ENCODE assay signal across 17 cellular contexts in the genomic region with DNA sequence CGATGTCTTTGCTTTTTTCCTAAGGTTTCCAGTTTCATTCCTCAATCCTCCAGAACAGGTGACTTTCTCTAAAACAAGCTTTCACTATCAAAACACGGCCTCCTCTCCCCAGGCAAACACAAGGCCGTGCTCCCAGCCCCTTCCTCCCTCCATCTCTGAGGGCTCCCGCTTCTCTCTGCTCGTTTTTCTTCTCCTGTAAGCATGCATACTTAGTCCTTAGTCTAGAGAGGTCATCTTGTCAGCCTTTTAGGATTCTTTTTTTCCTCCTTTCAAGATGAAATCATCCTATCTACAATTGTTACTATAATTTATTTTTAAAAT.
"Had no signal": no experiment of that assay in that cellular context is flagged by ENCODE, and none has a peak within 500 bp of the region (broad histone marks: within the 10 kb centered on the region; RNA-seq: fewer than 3 reads in every experiment).

No MANE protein-coding gene starts in this region.

- H3K27me3 ChIP-seq: body of pancreas, foreskin keratinocyte, left lung, upper lobe of left lung had no signal

- H3K4me1 ChIP-seq: foreskin keratinocyte, left lung had no signal

- H3K4me3 ChIP-seq: body of pancreas, left lung, upper lobe of left lung had no signal

- H3K9me3 ChIP-seq: body of pancreas, left lung, upper lobe of left lung had no signal

- DNase-seq: activated CD4-positive, alpha-beta T cell treated with anti-CD3 and anti-CD28 coated beads for 1 hour; activated CD4-positive, alpha-beta T cell treated with anti-CD3 and anti-CD28 coated beads, Interleukin-2, amount 50 U/mL, for 48 hours; activated CD8-positive, alpha-beta memory T cell treated with anti-CD3 and anti-CD28 coated beads, Interleukin-2, amount 10 ng/mL, durations not matched to agents 7 days and 5 days; activated naive CD4-positive, alpha-beta T cell; dermis blood vessel endothelial cell; effector memory CD8-positive, alpha-beta T cell; foreskin keratinocyte; mammary epithelial cell; stimulated activated CD4-positive, alpha-beta T cell treated with anti-CD3 and anti-CD28 coated beads, Interleukin-15, amount 100 ng/mL, for 24 hours; stimulated activated CD4-positive, alpha-beta T cell treated with anti-CD3 and anti-CD28 coated beads, Interleukin-2, amount 100 ng/mL, for 48 hours; stimulated activated naive CD8-positive, alpha-beta T cell treated with anti-CD3 and anti-CD28 coated beads, Interleukin-15, amount 100 ng/mL, for 72 hours; T-helper 2 cell had no signal

- ATAC-seq: activated CD8-positive, alpha-beta memory T cell treated with anti-CD3 and anti-CD28 coated beads, Interleukin-2, amount 10 ng/mL, durations not matched to agents 7 days and 5 days; effector memory CD8-positive, alpha-beta T cell; foreskin keratinocyte; stimulated activated naive CD8-positive, alpha-beta T cell treated with anti-CD3 and anti-CD28 coated beads, Interleukin-15, amount 100 ng/mL, for 72 hours had no signal

- H3K9me3 Mint-ChIP-seq: effector memory CD8-positive, alpha-beta T cell; stimulated activated naive CD8-positive, alpha-beta T cell treated with anti-CD3 and anti-CD28 coated beads, Interleukin-15, amount 100 ng/mL, for 72 hours had no signal

- H3K4me3 Mint-ChIP-seq: activated CD8-positive, alpha-beta memory T cell treated with anti-CD3 and anti-CD28 coated beads, Interleukin-2, amount 10 ng/mL, durations not matched to agents 7 days and 5 days; effector memory CD8-positive, alpha-beta T cell; stimulated activated naive CD8-positive, alpha-beta T cell treated with anti-CD3 and anti-CD28 coated beads, Interleukin-15, amount 100 ng/mL, for 72 hours had no signal

- H3K4me1 Mint-ChIP-seq: activated CD8-positive, alpha-beta memory T cell treated with anti-CD3 and anti-CD28 coated beads, Interleukin-2, amount 10 ng/mL, durations not matched to agents 7 days and 5 days; stimulated activated naive CD8-positive, alpha-beta T cell treated with anti-CD3 and anti-CD28 coated beads, Interleukin-15, amount 100 ng/mL, for 72 hours had no signal

- H3K27ac ChIP-seq: epithelial cell of prostate, foreskin keratinocyte, VCaP had no signal

- H3K27ac Mint-ChIP-seq: activated CD8-positive, alpha-beta memory T cell treated with anti-CD3 and anti-CD28 coated beads, Interleukin-2, amount 10 ng/mL, durations not matched to agents 7 days and 5 days; stimulated activated naive CD8-positive, alpha-beta T cell treated with anti-CD3 and anti-CD28 coated beads, Interleukin-15, amount 100 ng/mL, for 72 hours had no signal

- H3K27me3 Mint-ChIP-seq: activated CD8-positive, alpha-beta memory T cell treated with anti-CD3 and anti-CD28 coated beads, Interleukin-2, amount 10 ng/mL, durations not matched to agents 7 days and 5 days; effector memory CD8-positive, alpha-beta T cell; stimulated activated naive CD8-positive, alpha-beta T cell treated with anti-CD3 and anti-CD28 coated beads, Interleukin-15, amount 100 ng/mL, for 72 hours had no signal
